Comparison of ENCODE assay signal across 24 cellular contexts in genomic region chr11:131849485-131849884, GRCh38.
DNase-seq lines count a peak whose midpoint lies in the region; ATAC-seq and TF ChIP-seq lines count a peak whose summit lies in the region.
"Had no signal": no experiment of that assay in that cellular context is flagged by ENCODE, and none has a peak within 500 bp of the region (broad histone marks: within the 10 kb centered on the region; RNA-seq: fewer than 3 reads in every experiment).

No MANE protein-coding gene starts in this region.

- in situ Hi-C loops in IMR-90 (cut with MboI; ENCODE audit: low sequenced_read_pairs) = no loop called here

- POLR2A ChIA-PET in IMR-90 (lab: Charles Lee; ENCODE audit: unreplicated experiment) = no interaction called here
- POLR2A ChIA-PET in GM10248 (lab: Yijun Ruan, JAX) = no interaction called here

- H3K4me1 ChIP-seq in IMR-90 (ENCODE audit: control insufficient read depth, insufficient read depth, low read length) (no peaks in the 10 kb centered on the region), liver (ENCODE audit: control insufficient read depth in 4 of 4, insufficient read depth in 4 of 4, low read length in 3 of 4) (peaks cover 0 to 2% (median 0%) of the 10 kb centered on the region in 4 donors), parathyroid adenoma (peaks cover 30% of the 10 kb centered on the region)
- H3K4me1 ChIP-seq: A549, BE2C, BLaER1 had no signal

- TF ChIP-seq CTCF in IMR-90 (conservative IDR thresholded peaks at IDR 0.05; ENCODE audit: low read depth, low read length) = no peak
- TF ChIP-seq CTCF in liver (IDR thresholded peaks at IDR 0.05; ENCODE audit: low read depth, low read length, missing input control) = no peak
- no peak for TF ChIP-seq CTCF in parathyroid adenoma (IDR thresholded peaks at IDR 0.05)
- TF ChIP-seq CTCF in GM10248 (IDR thresholded peaks at IDR 0.05; ENCODE audit: control extremely low read depth, extremely low read depth, low read depth, missing control alignments) = no peak

- no CpG with 5 or more reads among the region's 6 CpGs for WGBS in IMR-90 (ENCODE audit: extremely low coverage in 2 of 2, insufficient read length in 1 of 2), 2 experiments
- WGBS in liver = 61% methylated on average over 6 of the region's 6 CpGs

- H3K79me1 ChIP-seq in IMR-90 (ENCODE audit: low read depth in 1 of 2, low read length in 2 of 2) = no peaks in the 10 kb centered on the region

- no peaks in the 10 kb centered on the region for H3K79me2 ChIP-seq in parathyroid adenoma

- H3K27me3 ChIP-seq in IMR-90 (ENCODE audit: control insufficient read depth, insufficient read depth, low read length) (peaks cover 37% of the 10 kb centered on the region), liver (ENCODE audit: control insufficient read depth in 4 of 4, insufficient read depth in 4 of 4, low read length in 3 of 4) (peaks cover 0 to 2% (median 0%) of the 10 kb centered on the region in 4 donors), parathyroid adenoma (ENCODE audit: control insufficient read depth, insufficient read depth, low read length) (no peaks in the 10 kb centered on the region)
- H3K27me3 ChIP-seq: BE2C, BLaER1 had no signal

- BruUV-seq in IMR-90 (replicated peaks; lab: Mats Ljungman, UMichigan) = no TSS peak

- H4K91ac ChIP-seq in IMR-90 (ENCODE audit: insufficient read depth, low read depth, low read length) = no peak overlapping the region

- no peak for TF ChIP-seq RAD21 in IMR-90 (IDR thresholded peaks at IDR 0.05; ENCODE audit: low read length)
- no peak for TF ChIP-seq RAD21 in liver (IDR thresholded peaks at IDR 0.05)

- H3K27ac ChIP-seq in IMR-90 (ENCODE audit: insufficient read depth, low read length) (no peak overlapping the region), liver (ENCODE audit: low read depth in 1 of 2, low read length in 2 of 2) (no peak overlapping the region), parathyroid adenoma (peak overlapping the region; percentile 80)
- H3K27ac ChIP-seq: 22Rv1, A549, BLaER1 had no signal

- H3K23ac ChIP-seq in IMR-90 (ENCODE audit: low read depth, low read length) = no peak overlapping the region

- CTCF ChIA-PET in IMR-90 (lab: Yijun Ruan, JAX) (no interaction called here), GM10248 (lab: Yijun Ruan, JAX) (no interaction called here)

- H3K36me3 ChIP-seq in IMR-90 (ENCODE audit: control insufficient read depth, insufficient read depth, low read length) (no peaks in the 10 kb centered on the region), liver (ENCODE audit: control insufficient read depth in 4 of 4, insufficient read depth in 3 of 4, low read depth in 1 of 4, low read length in 3 of 4) (no peaks in the 10 kb centered on the region), parathyroid adenoma (ENCODE audit: control insufficient read depth, insufficient read depth, low read length) (no peaks in the 10 kb centered on the region)
- H3K36me3 ChIP-seq: BE2C, BLaER1 had no signal

- no peak overlapping the region for H2BK20ac ChIP-seq in IMR-90 (ENCODE audit: low read depth, low read length)

- H2AK9ac ChIP-seq in IMR-90 (replicated peaks; ENCODE audit: low read depth, low read length, poor library complexity) = no peak overlapping the region

- H3K14ac ChIP-seq in IMR-90 (replicated peaks; ENCODE audit: low read depth, low read length) = no peak overlapping the region

- DNase-seq in IMR-90 (no peak), left lobe of liver (ENCODE audit: low spot score) (no peak), GM10248 (ENCODE audit: extremely low spot score) (no peak)
- no peak for DNase-seq in activated effector memory CD4-positive, alpha-beta T cell treated with Interleukin-2 at 50 U/mL for 16 hours
- DNase-seq: BE2C; C1 segment of cervical spinal cord; CD4-positive, alpha-beta memory T cell; CD4-positive, CD25-positive, alpha-beta regulatory T cell; CD8-positive, alpha-beta memory T cell; COR-L47; DMS 273 treated with DMSO at 0.1 percent for 48 hours; DMS153; DMS53; DMS79; DND-41; EL; GDM1 had no signal

- no peak overlapping the region for H2AK5ac ChIP-seq in IMR-90 (ENCODE audit: low read depth, low read length)

- no peak overlapping the region for H3K4ac ChIP-seq in IMR-90 (ENCODE audit: low read depth, low read length)

- H4K20me1 ChIP-seq in IMR-90 (ENCODE audit: insufficient read depth, low read length) = no peaks in the 10 kb centered on the region
- H4K20me1 ChIP-seq: BLaER1 had no signal

- no peak overlapping the region for H2BK15ac ChIP-seq in IMR-90 (ENCODE audit: low read depth, low read length)

- no peak overlapping the region for H3K18ac ChIP-seq in IMR-90 (ENCODE audit: low read depth, low read length)

- no peak overlapping the region for H3K4me2 ChIP-seq in IMR-90 (ENCODE audit: low read depth, low read length)
- no peak overlapping the region for H3K4me2 ChIP-seq in parathyroid adenoma (ENCODE audit: low read length)
- H3K4me2 ChIP-seq: A549, BLaER1 had no signal

- no peaks in the 10 kb centered on the region for H3K9me1 ChIP-seq in IMR-90 (ENCODE audit: insufficient read depth, low read length)

- no peak overlapping the region for H4K8ac ChIP-seq in IMR-90 (ENCODE audit: low read depth in 2 of 2, low read length in 2 of 2)

- H2BK120ac ChIP-seq in IMR-90 (ENCODE audit: low read depth, low read length) = no peak overlapping the region

- no peak for ATAC-seq in IMR-90 (ENCODE audit: low read depth)
- peak; percentile 40 for ATAC-seq in left lobe of liver
- ATAC-seq in HG03045 (IDR thresholded peaks at IDR 0.05; ENCODE audit: unreplicated experiment) = no peak
- no peak for ATAC-seq in GM19328 (IDR thresholded peaks at IDR 0.05; ENCODE audit: unreplicated experiment)
- ATAC-seq: A549 had no signal

- no peak overlapping the region for H3K56ac ChIP-seq in IMR-90 (ENCODE audit: extremely low read depth, insufficient read depth, low read length)

- TF ChIP-seq POLR2A in IMR-90 (IDR thresholded peaks at IDR 0.05; ENCODE audit: low read depth, low read length) = no peak

- no peak overlapping the region for H4K5ac ChIP-seq in IMR-90 (ENCODE audit: low read depth, low read length)

- intact Hi-C loops in IMR-90 (cut with micrococcal nuclease) = no loop called here

- H3K9me3 ChIP-seq in IMR-90 (ENCODE audit: control insufficient read depth, insufficient read depth, low read length) (no peaks in the 10 kb centered on the region), liver (ENCODE audit: control insufficient read depth in 4 of 4, low read length in 3 of 4) (no peaks in the 10 kb centered on the region), parathyroid adenoma (ENCODE audit: control insufficient read depth, low read length) (no peaks in the 10 kb centered on the region)
- H3K9me3 ChIP-seq: A549, BE2C, BLaER1 had no signal

- no peak overlapping the region for H3K9ac ChIP-seq in IMR-90 (ENCODE audit: low read depth, low read length)
- no peak overlapping the region for H3K9ac ChIP-seq in liver (ENCODE audit: low read depth in 1 of 2, low read length in 2 of 2)
- H3K9ac ChIP-seq in parathyroid adenoma = no peak overlapping the region
- H3K9ac ChIP-seq: BLaER1 had no signal

- dilution Hi-C loops in IMR-90 (cut with HindIII; ENCODE audit: low sequenced_read_pairs, unreplicated experiment) = no loop called here

- no peak overlapping the region for H2BK5ac ChIP-seq in IMR-90 (ENCODE audit: low read depth, low read length, poor library complexity, severe bottlenecking)

- H3K4me3 ChIP-seq in IMR-90 (ENCODE audit: insufficient read depth, low read depth, low read length) = no peak overlapping the region
- H3K4me3 ChIP-seq in liver (ENCODE audit: low read depth in 1 of 3, low read length in 3 of 3) = no peak overlapping the region
- no peak overlapping the region for H3K4me3 ChIP-seq in parathyroid adenoma (ENCODE audit: low read depth, low read length)
- H3K4me3 ChIP-seq: A549, BLaER1 had no signal

- no peak overlapping the region for H2AFZ ChIP-seq in IMR-90 (replicated peaks; ENCODE audit: low read length, poor library complexity)
- H2AFZ ChIP-seq in parathyroid adenoma = no peak overlapping the region

TF ChIP-seq in IMR-90, 13 proteins besides CTCF, POLR2A, EP300 and RAD21:
- no peak for TF ChIP-seq BHLHE40 (IDR thresholded peaks at IDR 0.05; ENCODE audit: low read depth, low read length)
- TF ChIP-seq CEBPB (IDR thresholded peaks at IDR 0.05; ENCODE audit: low read depth, low read length) = peak; percentile 64
TF ChIP-seq in IMR-90: peak in this region for 1.

TF ChIP-seq in liver, 16 proteins besides CTCF, POLR2A, EP300 and RAD21:
- TF ChIP-seq ATF3 (IDR thresholded peaks at IDR 0.05) (no peak), HNF4A (conservative IDR thresholded peaks at IDR 0.05) (peak in 1 of 2 donors; percentile 7), RXRA (IDR thresholded peaks at IDR 0.05) (peak; percentile 42 to 63), REST (IDR thresholded peaks at IDR 0.05) (no peak)
